ENCODE assay signal across 10 cellular contexts in genomic region chr19:13866463-13867046, GRCh38. TPM values are rescaled to one million over a fixed set of nuclear protein-coding genes. Genes with fewer than 3 reads are reported as not detected.
A peak's percentile ranks its signal among the peaks of the same experiment; 100 is the strongest.
DNase-seq lines count a peak whose midpoint lies in the region; ATAC-seq, FAIRE-seq and TF ChIP-seq lines count a peak whose summit lies in the region.
"Had no signal": no experiment of that assay in that cellular context is flagged by ENCODE, and none has a peak within 500 bp of the region (broad histone marks: within the 10 kb centered on the region; RNA-seq: fewer than 3 reads in every experiment).

No MANE protein-coding gene starts in this region.

- peak overlapping the region; percentile 82 for H3K4me3 Mint-ChIP-seq in CD8-positive, alpha-beta T cell
- peak overlapping the region; percentile 89 for H3K4me3 Mint-ChIP-seq in neural crest cell

- POLR2A ChIA-PET in CD8-positive, alpha-beta T cell (lab: Charles Lee) = no interaction called here

- no peak overlapping the region for H3K27ac ChIP-seq in CD8-positive, alpha-beta T cell (ENCODE audit: low read depth, low read length)
- H3K27ac ChIP-seq in effector memory CD4-positive, alpha-beta T cell (ENCODE audit: insufficient read depth, low read length, poor library complexity, severe bottlenecking) = no peak overlapping the region
- H3K27ac ChIP-seq in pancreas = no peak overlapping the region

- no peaks in the 10 kb centered on the region for H3K9me3 Mint-ChIP-seq in CD8-positive, alpha-beta T cell
- H3K9me3 Mint-ChIP-seq in neural crest cell = no peaks in the 10 kb centered on the region

- DNase-seq in CD8-positive, alpha-beta T cell = no peak
- no peak for DNase-seq in NT2/D1 (ENCODE audit: low read depth, low spot score)
- DNase-seq in effector memory CD4-positive, alpha-beta T cell = no peak
- no peak for DNase-seq in neural crest cell (ENCODE audit: low read depth, low spot score)
- DNase-seq in pancreas = no peak
- no peak for DNase-seq in stimulated activated CD4-positive, alpha-beta T cell treated with anti-CD3 and anti-CD28 coated beads, Interleukin-2, amount 100 ng/mL, for 48 hours
- DNase-seq in SHP77 treated with DMSO at 0.1 percent for 48 hours (lab: John Stamatoyannopoulos, UW) = no peak
- DNase-seq: NCI-H1694 treated with DMSO at 0.1 percent for 48 hours had no signal

- ATAC-seq in CD8-positive, alpha-beta T cell = no peak
- ATAC-seq in pancreas (no peak), GM21381 (IDR thresholded peaks at IDR 0.05; ENCODE audit: unreplicated experiment) (no peak)

- peaks cover 26% of the 10 kb centered on the region for H3K27me3 Mint-ChIP-seq in CD8-positive, alpha-beta T cell (ENCODE audit: low read depth)
- peaks cover 58% of the 10 kb centered on the region for H3K27me3 Mint-ChIP-seq in neural crest cell (ENCODE audit: low read depth)

- peaks cover 7% of the 10 kb centered on the region for H3K27me3 ChIP-seq in CD8-positive, alpha-beta T cell (ENCODE audit: insufficient read depth, low read length)
- H3K27me3 ChIP-seq in NT2/D1 (ENCODE audit: insufficient read depth, insufficient read length) (peaks cover 54% of the 10 kb centered on the region), pancreas (no peaks in the 10 kb centered on the region)
- peaks cover 10% of the 10 kb centered on the region for H3K27me3 ChIP-seq in effector memory CD4-positive, alpha-beta T cell (replicated peaks; ENCODE audit: control insufficient read depth, insufficient read depth, low read length, poor library complexity, severe bottlenecking)

- no peak for FAIRE-seq in pancreas (lab: Jason Lieb, UNC)
- FAIRE-seq: endometrium had no signal

- peaks cover 29% of the 10 kb centered on the region for H3K4me1 ChIP-seq in CD8-positive, alpha-beta T cell (ENCODE audit: insufficient read depth, low read length)
- peaks cover 24% of the 10 kb centered on the region for H3K4me1 ChIP-seq in NT2/D1 (ENCODE audit: insufficient read depth, insufficient read length)
- peaks cover 19% of the 10 kb centered on the region for H3K4me1 ChIP-seq in effector memory CD4-positive, alpha-beta T cell (ENCODE audit: control insufficient read depth, insufficient read depth, low read length, poor library complexity, severe bottlenecking)
- peaks cover 3 to 4% (median 4%) of the 10 kb centered on the region in 3 donors for H3K4me1 ChIP-seq in pancreas

- H3K9me3 ChIP-seq in CD8-positive, alpha-beta T cell (ENCODE audit: low read length) = no peaks in the 10 kb centered on the region
- no peaks in the 10 kb centered on the region for H3K9me3 ChIP-seq in NT2/D1 (ENCODE audit: insufficient read depth, low read length)
- no peaks in the 10 kb centered on the region for H3K9me3 ChIP-seq in effector memory CD4-positive, alpha-beta T cell (ENCODE audit: control insufficient read depth, low read length)
- no peaks in the 10 kb centered on the region for H3K9me3 ChIP-seq in pancreas

- 71 to 74% methylated on average over 15 of the region's 15 CpGs for WGBS in pancreas, 2 donors

- no peak for TF ChIP-seq CTCF in CD8-positive, alpha-beta T cell (IDR thresholded peaks at IDR 0.05)
- TF ChIP-seq CTCF in neural crest cell (conservative IDR thresholded peaks at IDR 0.05) (no peak), pancreas (IDR thresholded peaks at IDR 0.05) (no peak)

- intact Hi-C loops in CD8-positive, alpha-beta T cell (cut with DNase I, micrococcal nuclease) = no loop called here
- intact Hi-C loops in pancreas (cut with DNase I) = no loop called here

- H3K9ac ChIP-seq in NT2/D1 (ENCODE audit: insufficient read length, low read depth) = peak overlapping the region; percentile 12

- peaks cover 34% of the 10 kb centered on the region for H3K4me1 Mint-ChIP-seq in CD8-positive, alpha-beta T cell (ENCODE audit: low read depth)
- H3K4me1 Mint-ChIP-seq in neural crest cell = peaks cover 36% of the 10 kb centered on the region

- H3K36me3 ChIP-seq in CD8-positive, alpha-beta T cell (ENCODE audit: insufficient read depth, low read length) = no peaks in the 10 kb centered on the region
- peaks cover 3% of the 10 kb centered on the region for H3K36me3 ChIP-seq in NT2/D1 (ENCODE audit: insufficient read depth, insufficient read length, low read length)
- H3K36me3 ChIP-seq in effector memory CD4-positive, alpha-beta T cell (ENCODE audit: control insufficient read depth, insufficient read depth, low read length) = no peaks in the 10 kb centered on the region
- H3K36me3 ChIP-seq in pancreas = no peaks in the 10 kb centered on the region

- H3K36me3 Mint-ChIP-seq in CD8-positive, alpha-beta T cell = no peaks in the 10 kb centered on the region
- peaks cover 2% of the 10 kb centered on the region for H3K36me3 Mint-ChIP-seq in neural crest cell (ENCODE audit: low read depth)

- peak overlapping the region; percentile 29 for H3K27ac Mint-ChIP-seq in CD8-positive, alpha-beta T cell
- H3K27ac Mint-ChIP-seq in neural crest cell (ENCODE audit: unreplicated experiment) = no peak overlapping the region

- H3K4me3 ChIP-seq in CD8-positive, alpha-beta T cell (ENCODE audit: low read depth, low read length) = peak overlapping the region; percentile 33
- H3K4me3 ChIP-seq in NT2/D1 (ENCODE audit: insufficient read length, low read depth) (peak overlapping the region; percentile 34), pancreas (peak overlapping the region in 2 of 4 donors; percentile 71 to 76)
- H3K4me3 ChIP-seq in effector memory CD4-positive, alpha-beta T cell (ENCODE audit: insufficient read depth, low read depth, low read length, poor library complexity, severe bottlenecking) = peak overlapping the region; percentile 65

- CTCF ChIA-PET in CD8-positive, alpha-beta T cell (lab: Charles Lee) = interaction anchor here (0.6 to 11.9 kb wide), 3 partner anchors 13 to 83 kb away, joined by 3 to 263 read pairs (median 4); no protein-coding TSS in a partner anchor

RNA-seq across cellular contexts. Expression of gene NANOS3, which starts 10.4 kb away (rescaled TPM):
- total RNA-seq in CD8-positive, alpha-beta T cell = not detected
- total RNA-seq in neural crest cell (0.73 and 1.6 TPM in 2 replicates), pancreas (1 to 10 TPM in 1 of 6 donors, under 1 TPM in 3, not detected in 2; 0.39 to 1.4 (median 0.62) TPM)
- polyA plus RNA-seq in pancreas = 1 to 10 TPM in 1 of 2 donors, under 1 TPM in 1; 0.65 to 3.1 TPM

RNA-seq across cellular contexts. Expression of gene BRME1, which starts 39.4 kb away (rescaled TPM):
- total RNA-seq in CD8-positive, alpha-beta T cell = 1 to 10 TPM; 1.0 to 1.2 TPM
- total RNA-seq in neural crest cell (15.0 and 15.1 TPM in 2 replicates), pancreas (1 to 10 TPM; 2.6 to 4.5 (median 3.9) TPM)
- polyA plus RNA-seq in pancreas = 10 to 100 TPM in 1 of 2 donors, 1 to 10 TPM in 1; 8.1 to 15.3 TPM

RNA-seq across cellular contexts. Expression of gene CC2D1A, which starts 39.4 kb away (rescaled TPM):
- 10 to 100 TPM; 11.3 to 16.0 TPM for total RNA-seq in CD8-positive, alpha-beta T cell
- total RNA-seq in neural crest cell (31.7 and 32.4 TPM in 2 replicates), pancreas (10 to 100 TPM; 23.0 to 29.7 (median 26.2) TPM)
- polyA plus RNA-seq in pancreas = 10 to 100 TPM; 57.5 to 78.6 TPM
